Comparison of ENCODE assay signal across 22 cellular contexts in the genomic region with DNA sequence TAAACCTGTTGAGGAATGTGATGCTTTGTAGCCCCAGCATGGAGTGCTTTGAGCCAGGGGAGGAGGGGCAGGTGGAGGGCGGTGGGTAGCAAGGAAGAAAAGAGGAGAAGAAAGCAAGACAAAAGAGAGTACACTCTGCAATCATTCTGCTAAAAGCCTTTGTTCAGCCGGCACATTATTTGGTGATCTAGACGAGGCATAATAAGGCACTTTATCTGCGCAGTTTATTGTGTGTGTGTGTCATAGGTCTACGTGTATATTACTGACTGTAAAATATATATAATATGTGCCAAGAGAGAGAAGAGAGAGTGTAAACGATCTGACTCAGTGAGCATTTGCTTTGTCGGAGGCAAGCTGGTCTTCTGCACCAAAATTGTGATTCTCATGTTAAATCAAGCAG.
DNase-seq lines count a peak whose midpoint lies in the region; ATAC-seq and TF ChIP-seq lines count a peak whose summit lies in the region.
"Had no signal": no experiment of that assay in that cellular context is flagged by ENCODE, and none has a peak within 500 bp of the region (broad histone marks: within the 10 kb centered on the region; RNA-seq: fewer than 3 reads in every experiment).

No MANE protein-coding gene starts in this region.

- DNase-seq in NCI-H146 (lab: John Stamatoyannopoulos, UW) (peak; percentile 34), NCI-H146 treated with DMSO at 0.1 percent for 48 hours (lab: John Stamatoyannopoulos, UW; ENCODE audit: unreplicated experiment) (no peak), NCI-H69 (lab: John Stamatoyannopoulos, UW) (peak; percentile 41), left colon (no peak), transverse colon (peak; percentile 11), DMS114 treated with DMSO at 0.1 percent for 48 hours (lab: John Stamatoyannopoulos, UW; ENCODE audit: unreplicated experiment) (no peak)
- no peak for DNase-seq in central memory CD4-positive, alpha-beta T cell
- DNase-seq: Calu3, DMS53, NCI-H1092, NCI-H1417 treated with DMSO at 0.1 percent for 48 hours, NCI-H2029, NCI-H2171, NCI-H446, SHP77 treated with DMSO at 0.1 percent for 48 hours, T-helper 1 cell had no signal

- ATAC-seq in left colon (peak; percentile 85), HG03025 (IDR thresholded peaks at IDR 0.05; ENCODE audit: low FRiP score, unreplicated experiment) (no peak)
- ATAC-seq: HCT116 had no signal

- H3K4me3 ChIP-seq in transverse colon = no peak overlapping the region
- H3K4me3 ChIP-seq: Peyer's patch had no signal

- TF ChIP-seq CTCF in transverse colon (IDR thresholded peaks at IDR 0.05) = no peak

- TF ChIP-seq POLR2A in transverse colon (IDR thresholded peaks at IDR 0.05) = no peak

- in situ Hi-C loops in transverse colon (cut with MboI; ENCODE audit: low pct_ligation_motif_present in 1 of 4, low pct_unique_long_range_greater_than_20kb in 1 of 4, low sequenced_read_pairs in 3 of 4) = loop anchor here in 1 of 4 donors (25.0 kb wide), 1 partner anchor 277 kb away; no protein-coding TSS in a partner anchor

- intact Hi-C loops in left colon (cut with DNase I, micrococcal nuclease) = no loop called here
- intact Hi-C loops in transverse colon (cut with DNase I; ENCODE audit: low total_unique reads) = no loop called here

- no peak for TF ChIP-seq EP300 in transverse colon (IDR thresholded peaks at IDR 0.05; ENCODE audit: low read depth)

- peaks cover 0 to 23% (median 5%) of the 10 kb centered on the region in 4 donors for H3K4me1 ChIP-seq in transverse colon

- no peaks in the 10 kb centered on the region for H3K9me3 ChIP-seq in transverse colon

- no peaks in the 10 kb centered on the region for H3K27me3 ChIP-seq in transverse colon
- H3K27me3 ChIP-seq: Peyer's patch had no signal

- no peaks in the 10 kb centered on the region for H3K36me3 ChIP-seq in transverse colon
- H3K36me3 ChIP-seq: Peyer's patch had no signal

- WGBS in transverse colon (ENCODE audit: low coverage in 1 of 2), 2 donors = 28 to 43% methylated on average over 7 of the region's 7 CpGs

- peak overlapping the region in 2 of 4 donors; percentile 30 to 47 for H3K27ac ChIP-seq in transverse colon
- H3K27ac ChIP-seq: 22Rv1, HL-60, KMS-11, Peyer's patch had no signal

Comparison
In these comparisons a context has a peak if more than half of its experiments do, and no peak if none do; other contexts are left out.
1. DNase-seq: peak in NCI-H146 (single experiment), NCI-H69 (single experiment) and transverse colon (single experiment); none in NCI-H146 treated with DMSO at 0.1 percent for 48 hours (single experiment), left colon (0 of 2), central memory CD4-positive, alpha-beta T cell (single experiment) and DMS114 treated with DMSO at 0.1 percent for 48 hours (single experiment).